In genomic region chr3:86554346-86554745, GRCh38 we compare ENCODE assay signal across 17 cellular contexts.
"Had no signal": no experiment of that assay in that cellular context is flagged by ENCODE, and none has a peak within 500 bp of the region (broad histone marks: within the 10 kb centered on the region; RNA-seq: fewer than 3 reads in every experiment).

No MANE protein-coding gene starts in this region.

- H3K36me3 Mint-ChIP-seq: naive B cell, type B pancreatic cell had no signal

- H3K4me3 ChIP-seq: ovary, sigmoid colon, spleen had no signal

- ATAC-seq: activated CD4-positive, CD25-positive, alpha-beta regulatory T cell treated with anti-CD3 and anti-CD28 coated beads, Interleukin-2, amount 50 U/mL, for 24 hours; activated T-helper 17 cell treated with anti-CD3 and anti-CD28 coated beads, Interleukin-2, amount 50 U/mL, for 72 hours had no signal

- H3K36me3 ChIP-seq: brain microvascular endothelial cell, ovary, sigmoid colon, spleen had no signal

- H3K4me1 Mint-ChIP-seq: activated T-helper 17 cell treated with anti-CD3 and anti-CD28 coated beads, Interleukin-2, amount 50 U/mL, for 72 hours; naive B cell had no signal

- H3K27ac ChIP-seq: brain microvascular endothelial cell, ovary, sigmoid colon, spleen had no signal

- H3K9me3 Mint-ChIP-seq: activated T-helper 17 cell treated with anti-CD3 and anti-CD28 coated beads, Interleukin-2, amount 50 U/mL, for 72 hours; naive B cell; stimulated activated naive CD8-positive, alpha-beta T cell treated with anti-CD3 and anti-CD28 coated beads, Interleukin-15, Interleukin-2, amounts not matched to agents 100 ng/mL and 50 ng/mL, for 24 hours; type B pancreatic cell had no signal

- H3K27ac Mint-ChIP-seq: activated T-helper 17 cell treated with anti-CD3 and anti-CD28 coated beads, Interleukin-2, amount 50 U/mL, for 72 hours; naive B cell; stimulated activated naive CD8-positive, alpha-beta T cell treated with anti-CD3 and anti-CD28 coated beads, Interleukin-15, Interleukin-2, amounts not matched to agents 100 ng/mL and 50 ng/mL, for 24 hours; type B pancreatic cell had no signal

- H3K4me1 ChIP-seq: sigmoid colon, spleen had no signal

- FAIRE-seq: islet of Langerhans had no signal

- H3K27me3 Mint-ChIP-seq: activated T-helper 17 cell treated with anti-CD3 and anti-CD28 coated beads, Interleukin-2, amount 50 U/mL, for 72 hours; naive B cell; stimulated activated naive CD8-positive, alpha-beta T cell treated with anti-CD3 and anti-CD28 coated beads, Interleukin-15, Interleukin-2, amounts not matched to agents 100 ng/mL and 50 ng/mL, for 24 hours had no signal

- H3K4me3 Mint-ChIP-seq: activated T-helper 17 cell treated with anti-CD3 and anti-CD28 coated beads, Interleukin-2, amount 50 U/mL, for 72 hours; naive B cell; stimulated activated naive CD8-positive, alpha-beta T cell treated with anti-CD3 and anti-CD28 coated beads, Interleukin-15, Interleukin-2, amounts not matched to agents 100 ng/mL and 50 ng/mL, for 24 hours; type B pancreatic cell had no signal

- DNase-seq: activated CD4-positive, alpha-beta T cell treated with anti-CD3 and anti-CD28 coated beads, Interleukin-2, amount 50 U/mL, for 1 hour; activated naive CD4-positive, alpha-beta T cell treated with Interleukin-2 at 50 U/mL for 16 hours; anterior cingulate cortex; brain microvascular endothelial cell; cortex of kidney; effector CD4-positive, alpha-beta T cell; foreskin melanocyte; head of caudate nucleus; naive B cell; ovary; sigmoid colon; spleen had no signal

- H3K27me3 ChIP-seq: brain microvascular endothelial cell, ovary, sigmoid colon had no signal

- H3K9me3 ChIP-seq: ovary, sigmoid colon, spleen had no signal
